ENCODE assay signal across 14 cellular contexts in the genomic region with DNA sequence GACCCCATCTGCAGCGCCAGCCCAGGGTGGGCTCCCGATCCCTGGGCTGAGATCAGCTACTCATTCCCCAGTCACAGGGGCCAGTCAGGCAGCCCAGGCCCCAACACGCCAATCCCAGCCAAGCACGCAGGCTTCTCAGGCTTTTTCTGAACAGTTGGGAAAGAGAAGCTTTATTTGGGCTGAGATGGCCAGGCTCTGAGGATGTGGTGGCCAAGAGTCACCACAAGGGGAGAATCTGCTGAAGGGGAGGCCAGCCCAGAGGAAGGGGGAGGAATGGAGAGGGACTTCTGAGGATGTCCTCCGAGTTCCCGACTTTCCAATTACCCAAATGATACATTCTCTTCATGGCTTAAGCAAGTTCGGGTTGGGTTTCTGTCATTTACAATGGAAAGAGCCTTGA. TPM values are rescaled to one million over a fixed set of nuclear protein-coding genes. Genes with fewer than 3 reads are reported as not detected.
DNase-seq lines count a peak whose midpoint lies in the region; ATAC-seq and TF ChIP-seq lines count a peak whose summit lies in the region.
"Had no signal": no experiment of that assay in that cellular context is flagged by ENCODE, and none has a peak within 500 bp of the region (broad histone marks: within the 10 kb centered on the region; RNA-seq: fewer than 3 reads in every experiment).

No MANE protein-coding gene starts in this region.

- intact Hi-C loops in left ventricle myocardium superior (cut with micrococcal nuclease): no loop called here

- no peak overlapping the region for H2AFZ ChIP-seq in smooth muscle cell (ENCODE audit: low read depth)

- no peak overlapping the region for H3K9ac ChIP-seq in smooth muscle cell (ENCODE audit: low read depth)

- H3K4me3 ChIP-seq in WI38 (ENCODE audit: low read depth, low read length) (no peak overlapping the region), smooth muscle cell (no peak overlapping the region)
- no peak overlapping the region for H3K4me3 ChIP-seq in effector memory CD4-positive, alpha-beta T cell (ENCODE audit: insufficient read depth, low read depth, low read length, poor library complexity, severe bottlenecking)
- H3K4me3 ChIP-seq: ovary, thyroid gland had no signal

- no peak overlapping the region for H3K27ac ChIP-seq in smooth muscle cell (ENCODE audit: low read depth)
- H3K27ac ChIP-seq in effector memory CD4-positive, alpha-beta T cell (ENCODE audit: insufficient read depth, low read length, poor library complexity, severe bottlenecking): no peak overlapping the region
- H3K27ac ChIP-seq: ovary, thyroid gland had no signal

- no peaks in the 10 kb centered on the region for H4K20me1 ChIP-seq in smooth muscle cell (ENCODE audit: low read depth)

- no peak overlapping the region for H3K4me2 ChIP-seq in smooth muscle cell

- H3K36me3 ChIP-seq in smooth muscle cell (ENCODE audit: low read depth): no peaks in the 10 kb centered on the region
- H3K36me3 ChIP-seq in effector memory CD4-positive, alpha-beta T cell (ENCODE audit: control insufficient read depth, insufficient read depth, low read length): no peaks in the 10 kb centered on the region
- H3K36me3 ChIP-seq: ovary, thyroid gland had no signal

- WGBS in smooth muscle cell (ENCODE audit: low lambda C conversion rate): 48% methylated on average over 7 of the region's 7 CpGs

- peaks cover 55% of the 10 kb centered on the region for H3K27me3 ChIP-seq in smooth muscle cell (ENCODE audit: low read depth)
- H3K27me3 ChIP-seq in effector memory CD4-positive, alpha-beta T cell (replicated peaks; ENCODE audit: control insufficient read depth, insufficient read depth, low read length, poor library complexity, severe bottlenecking): peaks cover 23% of the 10 kb centered on the region
- H3K27me3 ChIP-seq: ovary had no signal

- ATAC-seq in left ventricle myocardium superior: peak; percentile 2
- ATAC-seq: activated naive CD8-positive, alpha-beta T cell treated with anti-CD3 and anti-CD28 coated beads, Interleukin-2, amount 50 U/mL, for 24 hours had no signal

- H3K4me1 ChIP-seq in smooth muscle cell (ENCODE audit: low read depth): peaks cover 9% of the 10 kb centered on the region
- H3K4me1 ChIP-seq in effector memory CD4-positive, alpha-beta T cell (ENCODE audit: control insufficient read depth, insufficient read depth, low read length, poor library complexity, severe bottlenecking): peaks cover 4% of the 10 kb centered on the region

- no peaks in the 10 kb centered on the region for H3F3A ChIP-seq in smooth muscle cell (ENCODE audit: low read depth)

- H3K9me3 ChIP-seq in smooth muscle cell (replicated peaks; ENCODE audit: low read depth): no peaks in the 10 kb centered on the region
- no peaks in the 10 kb centered on the region for H3K9me3 ChIP-seq in effector memory CD4-positive, alpha-beta T cell (ENCODE audit: control insufficient read depth, low read length)
- H3K9me3 ChIP-seq: ovary, thyroid gland had no signal

- H3K79me2 ChIP-seq in smooth muscle cell (ENCODE audit: low read depth): no peaks in the 10 kb centered on the region

- TF ChIP-seq CTCF in WI38 (IDR thresholded peaks at IDR 0.05; ENCODE audit: low read depth, low read length): 0 out of 2 replicates have a peak, but pooled peaks have one; percentile 25
- TF ChIP-seq CTCF in smooth muscle cell (IDR thresholded peaks at IDR 0.05; ENCODE audit: borderline replicate concordance, insufficient read depth, poor library complexity, severe bottlenecking): peak; percentile 16

- peak; percentile 21 for DNase-seq in H4 (ENCODE audit: low spot score)
- no peak for DNase-seq in left ventricle myocardium superior
- no peak for DNase-seq in smooth muscle cell (lab: John Stamatoyannopoulos, UW; ENCODE audit: unreplicated experiment)
- no peak for DNase-seq in effector memory CD4-positive, alpha-beta T cell
- DNase-seq in central memory CD4-positive, alpha-beta T cell: no peak
- DNase-seq in kidney glomerular epithelial cell (lab: John Stamatoyannopoulos, UW): no peak
- DNase-seq: activated naive CD8-positive, alpha-beta T cell treated with anti-CD3 and anti-CD28 coated beads, Interleukin-2, amount 50 U/mL, for 24 hours; GOT3; NCI-H82; ovary; thyroid gland had no signal

RNA-seq across cellular contexts. Expression of gene DIPK1C, which starts 2.8 kb away (rescaled TPM):
- 1.6 TPM in 1 of 2 replicates, not detected in the other for total RNA-seq in H4 (2014; rRNA removed; shearing (Covaris generic))
- total RNA-seq in left ventricle myocardium superior (6.3 TPM), smooth muscle cell (not detected in 2 replicates)
- polyA plus RNA-seq in smooth muscle cell: not detected in 2 replicates
- total RNA-seq: G401; T-helper 2 cell treated with Interferon-gamma antibody and Interleukin-4, amounts not matched to agents 100 ng/mL and 5 ng/mL, for 36 hours; thyroid gland had no signal

RNA-seq across cellular contexts. Expression of gene CNDP2, which starts 36.3 kb away (rescaled TPM):
- total RNA-seq in H4 (2014; rRNA removed; shearing (Covaris generic)): 42.9 and 57.3 TPM in 2 replicates
- total RNA-seq in left ventricle myocardium superior (63.5 TPM), smooth muscle cell (48.0 and 73.4 TPM in 2 replicates)
- 64.1 and 81.1 TPM in 2 replicates for polyA plus RNA-seq in smooth muscle cell
